In the genomic region with DNA sequence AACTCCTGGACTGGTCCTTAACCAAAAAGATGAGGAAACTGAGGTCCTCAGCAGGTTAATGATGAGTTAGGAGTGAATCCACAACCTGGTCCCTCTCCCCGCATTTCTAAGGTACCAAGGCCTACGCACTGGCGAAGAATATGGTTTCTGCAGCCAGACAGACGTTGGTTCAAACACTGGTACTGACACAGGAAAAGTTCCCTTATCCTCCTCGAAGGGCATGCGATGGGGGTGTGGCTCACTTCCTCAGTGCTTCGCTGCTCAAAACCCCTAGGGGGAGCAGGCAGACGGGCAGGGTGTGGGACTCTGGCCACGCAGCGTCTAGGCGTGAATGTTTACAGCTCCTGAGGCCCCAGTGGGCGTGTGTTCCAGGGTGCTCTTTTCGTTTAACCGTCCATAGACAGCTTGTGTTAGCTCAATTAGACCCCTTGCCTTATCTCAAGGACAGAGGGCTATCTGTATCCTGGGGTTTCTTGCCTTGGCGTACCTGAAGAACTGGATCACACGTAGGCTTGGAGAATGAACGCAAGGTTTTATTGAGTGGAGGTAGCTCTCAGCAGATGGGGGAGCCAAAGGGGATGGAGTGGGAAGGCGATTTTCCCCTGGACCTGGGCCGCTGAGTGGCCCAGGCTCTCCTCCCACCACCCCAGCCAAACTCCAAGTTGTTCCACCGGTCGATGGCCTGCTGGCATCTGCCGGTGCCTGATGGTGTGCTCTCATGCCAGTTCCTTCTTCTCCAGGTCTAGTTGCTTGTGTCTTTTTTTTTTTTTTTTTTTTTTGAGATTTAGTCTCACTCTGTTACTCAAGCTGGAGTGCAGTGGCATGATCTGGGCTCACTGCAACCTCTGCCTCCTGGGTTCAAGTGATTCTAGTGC, we compare ENCODE assay signal across 1 cellular context.
A peak's percentile ranks its signal among the peaks of the same experiment; 100 is the strongest.
TF ChIP-seq lines count a peak whose summit lies in the region.

No MANE protein-coding gene starts in this region.

TF ChIP-seq in HepG2, 621 proteins besides CTCF, POLR2A, EP300 and RAD21 (continued from another document and continues in another):
- TF ChIP-seq, protein P1, sequence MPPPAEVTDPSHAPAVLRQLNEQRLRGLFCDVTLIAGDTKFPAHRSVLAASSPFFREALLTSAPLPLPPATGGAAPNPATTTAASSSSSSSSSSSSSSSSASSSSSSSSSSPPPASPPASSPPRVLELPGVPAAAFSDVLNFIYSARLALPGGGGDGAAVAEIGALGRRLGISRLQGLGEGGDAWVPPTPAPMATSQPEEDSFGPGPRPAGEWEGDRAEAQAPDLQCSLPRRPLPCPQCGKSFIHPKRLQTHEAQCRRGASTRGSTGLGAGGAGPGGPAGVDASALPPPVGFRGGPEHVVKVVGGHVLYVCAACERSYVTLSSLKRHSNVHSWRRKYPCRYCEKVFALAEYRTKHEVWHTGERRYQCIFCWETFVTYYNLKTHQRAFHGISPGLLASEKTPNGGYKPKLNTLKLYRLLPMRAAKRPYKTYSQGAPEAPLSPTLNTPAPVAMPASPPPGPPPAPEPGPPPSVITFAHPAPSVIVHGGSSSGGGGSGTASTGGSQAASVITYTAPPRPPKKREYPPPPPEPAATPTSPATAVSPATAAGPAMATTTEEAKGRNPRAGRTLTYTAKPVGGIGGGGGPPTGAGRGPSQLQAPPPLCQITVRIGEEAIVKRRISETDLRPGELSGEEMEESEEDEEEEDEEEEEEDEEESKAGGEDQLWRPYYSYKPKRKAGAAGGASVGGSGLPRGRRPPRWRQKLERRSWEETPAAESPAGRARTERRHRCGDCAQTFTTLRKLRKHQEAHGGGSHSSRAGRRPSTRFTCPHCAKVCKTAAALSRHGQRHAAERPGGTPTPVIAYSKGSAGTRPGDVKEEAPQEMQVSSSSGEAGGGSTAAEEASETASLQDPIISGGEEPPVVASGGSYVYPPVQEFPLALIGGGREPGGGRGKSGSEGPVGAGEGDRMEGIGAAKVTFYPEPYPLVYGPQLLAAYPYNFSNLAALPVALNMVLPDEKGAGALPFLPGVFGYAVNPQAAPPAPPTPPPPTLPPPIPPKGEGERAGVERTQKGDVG (CRISPR knock-in tag; IDR thresholded peaks at IDR 0.05; ENCODE audit: borderline replicate concordance) = 0 out of 2 replicates have a peak, but pooled peaks have one; percentile 51
- TF ChIP-seq NR2C2 (CRISPR knock-in tag; IDR thresholded peaks at IDR 0.05; ENCODE audit: borderline replicate concordance) = no peak
- TF ChIP-seq, protein P2, sequence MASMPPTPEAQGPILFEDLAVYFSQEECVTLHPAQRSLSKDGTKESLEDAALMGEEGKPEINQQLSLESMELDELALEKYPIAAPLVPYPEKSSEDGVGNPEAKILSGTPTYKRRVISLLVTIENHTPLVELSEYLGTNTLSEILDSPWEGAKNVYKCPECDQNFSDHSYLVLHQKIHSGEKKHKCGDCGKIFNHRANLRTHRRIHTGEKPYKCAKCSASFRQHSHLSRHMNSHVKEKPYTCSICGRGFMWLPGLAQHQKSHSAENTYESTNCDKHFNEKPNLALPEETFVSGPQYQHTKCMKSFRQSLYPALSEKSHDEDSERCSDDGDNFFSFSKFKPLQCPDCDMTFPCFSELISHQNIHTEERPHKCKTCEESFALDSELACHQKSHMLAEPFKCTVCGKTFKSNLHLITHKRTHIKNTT (CRISPR knock-in tag; IDR thresholded peaks at IDR 0.05) = no peak
- TF ChIP-seq, protein P3, sequence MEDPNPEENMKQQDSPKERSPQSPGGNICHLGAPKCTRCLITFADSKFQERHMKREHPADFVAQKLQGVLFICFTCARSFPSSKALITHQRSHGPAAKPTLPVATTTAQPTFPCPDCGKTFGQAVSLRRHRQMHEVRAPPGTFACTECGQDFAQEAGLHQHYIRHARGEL (CRISPR knock-in tag; IDR thresholded peaks at IDR 0.05) = peak; percentile 65; the same call in 1 of the 2 replicates
- no peak for TF ChIP-seq BHLHE40 (IDR thresholded peaks at IDR 0.05; ENCODE audit: low read length)
- no peak for TF ChIP-seq MATR3 (CRISPR knock-in tag; IDR thresholded peaks at IDR 0.05)
- TF ChIP-seq ZNF772 (CRISPR knock-in tag; IDR thresholded peaks at IDR 0.05) = no peak
- TF ChIP-seq POLR2AphosphoS2 (IDR thresholded peaks at IDR 0.05; ENCODE audit: low read depth, low read length) = no peak
- TF ChIP-seq ZNF143 (CRISPR knock-in tag; IDR thresholded peaks at IDR 0.05) = peak; percentile 49; the same call in 1 of the 2 replicates
- peak; percentile 54; the same call in 1 of the 2 replicates for TF ChIP-seq ZNF253 (CRISPR knock-in tag; IDR thresholded peaks at IDR 0.05; ENCODE audit: borderline replicate concordance)
- TF ChIP-seq XBP1 (CRISPR knock-in tag; IDR thresholded peaks at IDR 0.05) = no peak
- no peak for TF ChIP-seq SNAI1 (CRISPR knock-in tag; IDR thresholded peaks at IDR 0.05; ENCODE audit: borderline replicate concordance)
- TF ChIP-seq, protein P4, sequence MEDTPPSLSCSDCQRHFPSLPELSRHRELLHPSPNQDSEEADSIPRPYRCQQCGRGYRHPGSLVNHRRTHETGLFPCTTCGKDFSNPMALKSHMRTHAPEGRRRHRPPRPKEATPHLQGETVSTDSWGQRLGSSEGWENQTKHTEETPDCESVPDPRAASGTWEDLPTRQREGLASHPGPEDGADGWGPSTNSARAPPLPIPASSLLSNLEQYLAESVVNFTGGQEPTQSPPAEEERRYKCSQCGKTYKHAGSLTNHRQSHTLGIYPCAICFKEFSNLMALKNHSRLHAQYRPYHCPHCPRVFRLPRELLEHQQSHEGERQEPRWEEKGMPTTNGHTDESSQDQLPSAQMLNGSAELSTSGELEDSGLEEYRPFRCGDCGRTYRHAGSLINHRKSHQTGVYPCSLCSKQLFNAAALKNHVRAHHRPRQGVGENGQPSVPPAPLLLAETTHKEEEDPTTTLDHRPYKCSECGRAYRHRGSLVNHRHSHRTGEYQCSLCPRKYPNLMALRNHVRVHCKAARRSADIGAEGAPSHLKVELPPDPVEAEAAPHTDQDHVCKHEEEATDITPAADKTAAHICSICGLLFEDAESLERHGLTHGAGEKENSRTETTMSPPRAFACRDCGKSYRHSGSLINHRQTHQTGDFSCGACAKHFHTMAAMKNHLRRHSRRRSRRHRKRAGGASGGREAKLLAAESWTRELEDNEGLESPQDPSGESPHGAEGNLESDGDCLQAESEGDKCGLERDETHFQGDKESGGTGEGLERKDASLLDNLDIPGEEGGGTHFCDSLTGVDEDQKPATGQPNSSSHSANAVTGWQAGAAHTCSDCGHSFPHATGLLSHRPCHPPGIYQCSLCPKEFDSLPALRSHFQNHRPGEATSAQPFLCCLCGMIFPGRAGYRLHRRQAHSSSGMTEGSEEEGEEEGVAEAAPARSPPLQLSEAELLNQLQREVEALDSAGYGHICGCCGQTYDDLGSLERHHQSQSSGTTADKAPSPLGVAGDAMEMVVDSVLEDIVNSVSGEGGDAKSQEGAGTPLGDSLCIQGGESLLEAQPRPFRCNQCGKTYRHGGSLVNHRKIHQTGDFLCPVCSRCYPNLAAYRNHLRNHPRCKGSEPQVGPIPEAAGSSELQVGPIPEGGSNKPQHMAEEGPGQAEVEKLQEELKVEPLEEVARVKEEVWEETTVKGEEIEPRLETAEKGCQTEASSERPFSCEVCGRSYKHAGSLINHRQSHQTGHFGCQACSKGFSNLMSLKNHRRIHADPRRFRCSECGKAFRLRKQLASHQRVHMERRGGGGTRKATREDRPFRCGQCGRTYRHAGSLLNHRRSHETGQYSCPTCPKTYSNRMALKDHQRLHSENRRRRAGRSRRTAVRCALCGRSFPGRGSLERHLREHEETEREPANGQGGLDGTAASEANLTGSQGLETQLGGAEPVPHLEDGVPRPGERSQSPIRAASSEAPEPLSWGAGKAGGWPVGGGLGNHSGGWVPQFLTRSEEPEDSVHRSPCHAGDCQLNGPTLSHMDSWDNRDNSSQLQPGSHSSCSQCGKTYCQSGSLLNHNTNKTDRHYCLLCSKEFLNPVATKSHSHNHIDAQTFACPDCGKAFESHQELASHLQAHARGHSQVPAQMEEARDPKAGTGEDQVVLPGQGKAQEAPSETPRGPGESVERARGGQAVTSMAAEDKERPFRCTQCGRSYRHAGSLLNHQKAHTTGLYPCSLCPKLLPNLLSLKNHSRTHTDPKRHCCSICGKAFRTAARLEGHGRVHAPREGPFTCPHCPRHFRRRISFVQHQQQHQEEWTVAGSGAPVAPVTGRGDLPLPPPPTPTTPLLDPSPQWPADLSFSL (CRISPR knock-in tag; IDR thresholded peaks at IDR 0.05) = no peak
- TF ChIP-seq HDAC2 (CRISPR knock-in tag; IDR thresholded peaks at IDR 0.05) = peak; percentile 64
- peak; percentile 60; the same call in 1 of the 2 replicates for TF ChIP-seq ZSCAN25 (CRISPR knock-in tag; IDR thresholded peaks at IDR 0.05)
- TF ChIP-seq CREM (IDR thresholded peaks at IDR 0.05) = no peak
- no peak for TF ChIP-seq CREM (CRISPR knock-in tag; IDR thresholded peaks at IDR 0.05)
- TF ChIP-seq ZNF10 (CRISPR knock-in tag; IDR thresholded peaks at IDR 0.05; ENCODE audit: borderline replicate concordance, low read depth) = 0 out of 2 replicates have a peak, but pooled peaks have one; percentile 46
- TF ChIP-seq, protein P5, sequence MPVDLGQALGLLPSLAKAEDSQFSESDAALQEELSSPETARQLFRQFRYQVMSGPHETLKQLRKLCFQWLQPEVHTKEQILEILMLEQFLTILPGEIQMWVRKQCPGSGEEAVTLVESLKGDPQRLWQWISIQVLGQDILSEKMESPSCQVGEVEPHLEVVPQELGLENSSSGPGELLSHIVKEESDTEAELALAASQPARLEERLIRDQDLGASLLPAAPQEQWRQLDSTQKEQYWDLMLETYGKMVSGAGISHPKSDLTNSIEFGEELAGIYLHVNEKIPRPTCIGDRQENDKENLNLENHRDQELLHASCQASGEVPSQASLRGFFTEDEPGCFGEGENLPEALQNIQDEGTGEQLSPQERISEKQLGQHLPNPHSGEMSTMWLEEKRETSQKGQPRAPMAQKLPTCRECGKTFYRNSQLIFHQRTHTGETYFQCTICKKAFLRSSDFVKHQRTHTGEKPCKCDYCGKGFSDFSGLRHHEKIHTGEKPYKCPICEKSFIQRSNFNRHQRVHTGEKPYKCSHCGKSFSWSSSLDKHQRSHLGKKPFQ (CRISPR knock-in tag; IDR thresholded peaks at IDR 0.05; ENCODE audit: insufficient replicate concordance) = no peak
- TF ChIP-seq ZNF354B (CRISPR knock-in tag; IDR thresholded peaks at IDR 0.05) = no peak
- TF ChIP-seq, protein P6, sequence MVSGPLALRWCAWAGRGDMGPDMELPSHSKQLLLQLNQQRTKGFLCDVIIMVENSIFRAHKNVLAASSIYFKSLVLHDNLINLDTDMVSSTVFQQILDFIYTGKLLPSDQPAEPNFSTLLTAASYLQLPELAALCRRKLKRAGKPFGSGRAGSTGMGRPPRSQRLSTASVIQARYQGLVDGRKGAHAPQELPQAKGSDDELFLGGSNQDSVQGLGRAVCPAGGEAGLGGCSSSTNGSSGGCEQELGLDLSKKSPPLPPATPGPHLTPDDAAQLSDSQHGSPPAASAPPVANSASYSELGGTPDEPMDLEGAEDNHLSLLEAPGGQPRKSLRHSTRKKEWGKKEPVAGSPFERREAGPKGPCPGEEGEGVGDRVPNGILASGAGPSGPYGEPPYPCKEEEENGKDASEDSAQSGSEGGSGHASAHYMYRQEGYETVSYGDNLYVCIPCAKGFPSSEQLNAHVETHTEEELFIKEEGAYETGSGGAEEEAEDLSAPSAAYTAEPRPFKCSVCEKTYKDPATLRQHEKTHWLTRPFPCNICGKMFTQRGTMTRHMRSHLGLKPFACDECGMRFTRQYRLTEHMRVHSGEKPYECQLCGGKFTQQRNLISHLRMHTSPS (CRISPR knock-in tag; IDR thresholded peaks at IDR 0.05; ENCODE audit: low read depth) = peak; percentile 56; the same call in 1 of the 2 replicates
- no peak; the same call in 1 of the 2 replicates for TF ChIP-seq ZFY (CRISPR knock-in tag; IDR thresholded peaks at IDR 0.05)
- no peak; the same call in 1 of the 2 replicates for TF ChIP-seq ZNF292 (CRISPR knock-in tag; IDR thresholded peaks at IDR 0.05; ENCODE audit: borderline replicate concordance, low read depth)
- TF ChIP-seq KAT7 (CRISPR knock-in tag; IDR thresholded peaks at IDR 0.05; ENCODE audit: borderline replicate concordance) = no peak; the same call in 1 of the 2 replicates
- no peak for TF ChIP-seq ZBTB21 (CRISPR knock-in tag; IDR thresholded peaks at IDR 0.05)
- no peak for TF ChIP-seq MBNL3 (CRISPR knock-in tag; conservative IDR thresholded peaks at IDR 0.05)
- 0 out of 2 replicates have a peak, but pooled peaks have one; percentile 19 for TF ChIP-seq MZF1 (CRISPR knock-in tag; IDR thresholded peaks at IDR 0.05; ENCODE audit: borderline replicate concordance)
- no peak for TF ChIP-seq ZNF33A (CRISPR knock-in tag; IDR thresholded peaks at IDR 0.05; ENCODE audit: borderline replicate concordance)
- TF ChIP-seq, protein P7, sequence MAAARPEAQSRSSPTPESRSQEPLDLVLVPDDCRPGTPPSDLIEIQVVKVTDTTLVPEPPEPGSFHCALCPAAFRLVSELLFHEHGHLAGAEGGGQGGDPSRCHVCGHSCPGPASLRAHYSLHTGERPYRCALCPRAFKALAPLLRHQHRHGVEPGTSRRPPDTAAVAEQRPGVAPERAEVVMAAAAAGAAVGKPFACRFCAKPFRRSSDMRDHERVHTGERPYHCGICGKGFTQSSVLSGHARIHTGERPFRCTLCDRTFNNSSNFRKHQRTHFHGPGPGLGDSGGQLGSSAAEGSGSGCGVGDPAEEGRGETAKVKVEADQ (CRISPR knock-in tag; IDR thresholded peaks at IDR 0.05; ENCODE audit: borderline replicate concordance) = no peak
- no peak for TF ChIP-seq ZNF546 (CRISPR knock-in tag; conservative IDR thresholded peaks at IDR 0.05)
- 0 out of 2 replicates have a peak, but pooled peaks have one; percentile 79 for TF ChIP-seq ZNF83 (CRISPR knock-in tag; IDR thresholded peaks at IDR 0.05; ENCODE audit: borderline replicate concordance)
- no peak for TF ChIP-seq ZNF749 (CRISPR knock-in tag; IDR thresholded peaks at IDR 0.05; ENCODE audit: borderline replicate concordance)
- TF ChIP-seq NR1H2 (CRISPR knock-in tag; IDR thresholded peaks at IDR 0.05; ENCODE audit: borderline replicate concordance, low read depth) = no peak
- TF ChIP-seq NFIC (IDR thresholded peaks at IDR 0.05; ENCODE audit: low read length) = no peak
- TF ChIP-seq ZNF567 (CRISPR knock-in tag; IDR thresholded peaks at IDR 0.05; ENCODE audit: borderline replicate concordance) = peak; percentile 96; the same call in 1 of the 2 replicates
- peak; percentile 89; the same call in 1 of the 2 replicates for TF ChIP-seq NFKB2 (CRISPR knock-in tag; IDR thresholded peaks at IDR 0.05; ENCODE audit: borderline replicate concordance)
- TF ChIP-seq, protein P8, sequence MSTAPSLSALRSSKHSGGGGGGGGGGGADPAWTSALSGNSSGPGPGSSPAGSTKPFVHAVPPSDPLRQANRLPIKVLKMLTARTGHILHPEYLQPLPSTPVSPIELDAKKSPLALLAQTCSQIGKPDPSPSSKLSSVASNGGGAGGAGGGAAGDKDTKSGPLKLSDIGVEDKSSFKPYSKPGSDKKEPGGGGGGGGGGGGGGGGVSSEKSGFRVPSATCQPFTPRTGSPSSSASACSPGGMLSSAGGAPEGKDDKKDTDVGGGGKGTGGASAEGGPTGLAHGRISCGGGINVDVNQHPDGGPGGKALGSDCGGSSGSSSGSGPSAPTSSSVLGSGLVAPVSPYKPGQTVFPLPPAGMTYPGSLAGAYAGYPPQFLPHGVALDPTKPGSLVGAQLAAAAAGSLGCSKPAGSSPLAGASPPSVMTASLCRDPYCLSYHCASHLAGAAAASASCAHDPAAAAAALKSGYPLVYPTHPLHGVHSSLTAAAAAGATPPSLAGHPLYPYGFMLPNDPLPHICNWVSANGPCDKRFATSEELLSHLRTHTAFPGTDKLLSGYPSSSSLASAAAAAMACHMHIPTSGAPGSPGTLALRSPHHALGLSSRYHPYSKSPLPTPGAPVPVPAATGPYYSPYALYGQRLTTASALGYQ (CRISPR knock-in tag; IDR thresholded peaks at IDR 0.05) = 0 out of 2 replicates have a peak, but pooled peaks have one; percentile 27
- no peak for TF ChIP-seq RCOR2 (CRISPR knock-in tag; IDR thresholded peaks at IDR 0.05)
- TF ChIP-seq ZBTB20 (CRISPR knock-in tag; IDR thresholded peaks at IDR 0.05; ENCODE audit: borderline replicate concordance, low read depth) = peak; percentile 66; the same call in 1 of the 2 replicates
- no peak for TF ChIP-seq RELA (CRISPR knock-in tag; IDR thresholded peaks at IDR 0.05)
- TF ChIP-seq MTF2 (CRISPR knock-in tag; IDR thresholded peaks at IDR 0.05; ENCODE audit: borderline replicate concordance) = no peak
